Comparison of ENCODE assay signal across 8 cellular contexts in genomic region chr12:96397756-96398421, GRCh38. TPM values are rescaled to one million over a fixed set of nuclear protein-coding genes. Genes with fewer than 3 reads are reported as not detected.
DNase-seq lines count a peak whose midpoint lies in the region; ATAC-seq and TF ChIP-seq lines count a peak whose summit lies in the region.

No MANE protein-coding gene starts in this region.

- TSS peak; percentile 35 for BruUV-seq in A673 (replicated peaks; lab: Mats Ljungman, UMichigan)

- CTCF ChIA-PET in A673 (lab: Charles Lee), result interaction anchor here (0.7 kb wide), 1 partner anchor 227 kb away, joined by 3 read pairs; no protein-coding TSS in a partner anchor

- H3K9me3 ChIP-seq in A673 (ENCODE audit: low read depth, low read length, poor library complexity, severe bottlenecking) (no peaks in the 10 kb centered on the region), breast epithelium (no peaks in the 10 kb centered on the region), mesodermal cell (ENCODE audit: control insufficient read depth, low read length) (no peaks in the 10 kb centered on the region)

- H3K27ac Mint-ChIP-seq in HFFc6, result peak overlapping the region; percentile 92

- no peaks in the 10 kb centered on the region for H3K36me3 ChIP-seq in A673 (ENCODE audit: insufficient read depth, low read length, poor library complexity, severe bottlenecking)
- no peaks in the 10 kb centered on the region for H3K36me3 ChIP-seq in breast epithelium
- H3K36me3 ChIP-seq in mesodermal cell (ENCODE audit: control insufficient read depth, insufficient read depth, low read length), result peaks cover 15% of the 10 kb centered on the region

- ATAC-seq in HG03460 (IDR thresholded peaks at IDR 0.05; ENCODE audit: unreplicated experiment), result no peak

- peaks cover 30% of the 10 kb centered on the region for H3K4me1 ChIP-seq in A673 (ENCODE audit: insufficient read depth, low read length, poor library complexity, severe bottlenecking)
- H3K4me1 ChIP-seq in breast epithelium, result peaks cover 0 to 3% of the 10 kb centered on the region in 2 donors
- peaks cover 6% of the 10 kb centered on the region for H3K4me1 ChIP-seq in mesodermal cell (ENCODE audit: control insufficient read depth, insufficient read depth, low read length, poor library complexity, severe bottlenecking)

- peaks cover 50% of the 10 kb centered on the region for H3K4me1 Mint-ChIP-seq in HFFc6 (ENCODE audit: low read depth)

- TF ChIP-seq CTCF in A673 (conservative IDR thresholded peaks at IDR 0.05; ENCODE audit: low read depth, low read length), result no peak
- no peak for TF ChIP-seq CTCF in HFFc6 (IDR thresholded peaks at IDR 0.05)
- no peak for TF ChIP-seq CTCF in breast epithelium (IDR thresholded peaks at IDR 0.05)

- POLR2A ChIA-PET in A673 (lab: Charles Lee; ENCODE audit: low non-redundant PET), result no interaction called here

- H3K27me3 Mint-ChIP-seq in HFFc6 (ENCODE audit: insufficient read depth), result peaks cover 2% of the 10 kb centered on the region; the same call in 1 of the 2 replicates

- peak overlapping the region; percentile 98 for H3K27ac ChIP-seq in A673 (ENCODE audit: low read depth, low read length, poor library complexity, severe bottlenecking)
- H3K27ac ChIP-seq in breast epithelium, result peak overlapping the region; percentile 98 to 100
- H3K27ac ChIP-seq in mesodermal cell (ENCODE audit: low read depth, low read length, severe bottlenecking), result peak overlapping the region; percentile 96

- intact Hi-C loops in A673 (cut with micrococcal nuclease; ENCODE audit: unreplicated experiment) (loop anchor here (5.0 to 10.0 kb wide), 2 partner anchors 143 to 181 kb away; no protein-coding TSS in a partner anchor), breast epithelium (cut with DNase I; ENCODE audit: low total_unique reads) (no loop called here)

- H3K4me3 ChIP-seq in A673 (ENCODE audit: low read depth, low read length, poor library complexity, severe bottlenecking) (peak overlapping the region; percentile 86), breast epithelium (peak overlapping the region; percentile 84 to 96 (median 96)), mesodermal cell (ENCODE audit: extremely low read depth, insufficient read depth, low read length, poor library complexity, severe bottlenecking) (peak overlapping the region; percentile 91)

- H3K36me3 Mint-ChIP-seq in HFFc6 (ENCODE audit: low read depth), result 0 out of 2 replicates have a peak, but pooled peaks cover 4% of the 10 kb centered on the region

- H3K4me3 Mint-ChIP-seq in HFFc6, result peak overlapping the region; percentile 97

- no peak for DNase-seq in A673 (ENCODE audit: low spot score)
- no peak for DNase-seq in HFFc6
- no peak for DNase-seq in breast epithelium (ENCODE audit: low spot score in 2 of 2)
- no peak for DNase-seq in activated effector memory CD4-positive, alpha-beta T cell treated with Interleukin-2 at 50 U/mL for 16 hours
- DNase-seq in activated CD4-positive, alpha-beta T cell treated with anti-CD3 and anti-CD28 coated beads, Interleukin-2, amount 50 U/mL, for 1 hour, result no peak
- DNase-seq in stimulated activated CD4-positive, alpha-beta T cell treated with anti-CD3 and anti-CD28 coated beads, Interleukin-12 subunit alpha, Interleukin-12 subunit beta, amount 100 ng/mL, for 4 hours, result no peak

- no peaks in the 10 kb centered on the region for H3K9me3 Mint-ChIP-seq in HFFc6

- TF ChIP-seq POLR2A in breast epithelium (IDR thresholded peaks at IDR 0.05), result no peak

- WGBS in mesodermal cell (ENCODE audit: insufficient coverage in 2 of 2), 2 experiments, result 20 to 25% methylated on average over 1 of the region's 4 CpGs

- no peaks in the 10 kb centered on the region for H3K27me3 ChIP-seq in A673 (replicated peaks; ENCODE audit: insufficient read depth, low read depth, low read length, poor library complexity)
- H3K27me3 ChIP-seq in breast epithelium, result no peaks in the 10 kb centered on the region

RNA-seq across cellular contexts. Expression of gene CDK17, which starts 2.4 kb away (rescaled TPM):
- total RNA-seq in A673 (2021) (33.2 and 34.8 TPM in 2 replicates), breast epithelium (100 to 1,000 TPM in 1 of 3 donors, 10 to 100 TPM in 2; 47.7 to 113 (median 81.0) TPM)
- 10 to 100 TPM; 24.6 to 28.8 (median 26.5) TPM for total RNA-seq in HFFc6 (2021; fragmentation: NEBNext Ultra II Directional; extraction: Animal tissue kit (Norgen Biotek cat#: 25700))
- 58.7 TPM for polyA plus RNA-seq in mesodermal cell (2013, experiment 1 of 2)
- polyA plus RNA-seq in mesodermal cell (2013, experiment 2 of 2), result 57.4 TPM
